In genomic region chr12:108620236-108620879, GRCh38 we compare ENCODE assay signal across 1 cellular context.
TF ChIP-seq lines count a peak whose summit lies in the region.

No MANE protein-coding gene starts in this region.

TF ChIP-seq in GM12878, 131 proteins besides CTCF, POLR2A, EP300 and RAD21:
- TF ChIP-seq ZBTB40 (IDR thresholded peaks at IDR 0.05; ENCODE audit: borderline replicate concordance), result peak; percentile 91
- TF ChIP-seq, protein P1, sequence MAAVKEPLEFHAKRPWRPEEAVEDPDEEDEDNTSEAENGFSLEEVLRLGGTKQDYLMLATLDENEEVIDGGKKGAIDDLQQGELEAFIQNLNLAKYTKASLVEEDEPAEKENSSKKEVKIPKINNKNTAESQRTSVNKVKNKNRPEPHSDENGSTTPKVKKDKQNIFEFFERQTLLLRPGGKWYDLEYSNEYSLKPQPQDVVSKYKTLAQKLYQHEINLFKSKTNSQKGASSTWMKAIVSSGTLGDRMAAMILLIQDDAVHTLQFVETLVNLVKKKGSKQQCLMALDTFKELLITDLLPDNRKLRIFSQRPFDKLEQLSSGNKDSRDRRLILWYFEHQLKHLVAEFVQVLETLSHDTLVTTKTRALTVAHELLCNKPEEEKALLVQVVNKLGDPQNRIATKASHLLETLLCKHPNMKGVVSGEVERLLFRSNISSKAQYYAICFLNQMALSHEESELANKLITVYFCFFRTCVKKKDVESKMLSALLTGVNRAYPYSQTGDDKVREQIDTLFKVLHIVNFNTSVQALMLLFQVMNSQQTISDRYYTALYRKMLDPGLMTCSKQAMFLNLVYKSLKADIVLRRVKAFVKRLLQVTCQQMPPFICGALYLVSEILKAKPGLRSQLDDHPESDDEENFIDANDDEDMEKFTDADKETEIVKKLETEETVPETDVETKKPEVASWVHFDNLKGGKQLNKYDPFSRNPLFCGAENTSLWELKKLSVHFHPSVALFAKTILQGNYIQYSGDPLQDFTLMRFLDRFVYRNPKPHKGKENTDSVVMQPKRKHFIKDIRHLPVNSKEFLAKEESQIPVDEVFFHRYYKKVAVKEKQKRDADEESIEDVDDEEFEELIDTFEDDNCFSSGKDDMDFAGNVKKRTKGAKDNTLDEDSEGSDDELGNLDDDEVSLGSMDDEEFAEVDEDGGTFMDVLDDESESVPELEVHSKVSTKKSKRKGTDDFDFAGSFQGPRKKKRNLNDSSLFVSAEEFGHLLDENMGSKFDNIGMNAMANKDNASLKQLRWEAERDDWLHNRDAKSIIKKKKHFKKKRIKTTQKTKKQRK (IDR thresholded peaks at IDR 0.05; ENCODE audit: low read depth, low read length), result no peak
